In genomic region chr19:36962346-36962745, GRCh38 we compare ENCODE assay signal across 4 cellular contexts. TPM values are rescaled to one million over a fixed set of nuclear protein-coding genes. Genes with fewer than 3 reads are reported as not detected.
"Had no signal": no experiment of that assay in that cellular context is flagged by ENCODE, and none has a peak within 500 bp of the region (broad histone marks: within the 10 kb centered on the region; RNA-seq: fewer than 3 reads in every experiment).

No MANE protein-coding gene starts in this region.

- H3K4me3 ChIP-seq: GM12878 had no signal

- DNase-seq: GDM1, GF-D8 had no signal

- ATAC-seq: GM12878 had no signal

RNA-seq across cellular contexts. Expression of gene ZNF829, which starts 46.3 kb away (rescaled TPM):
- total RNA-seq: G401 had no signal
